Comparison of ENCODE assay signal across 12 cellular contexts in the genomic region with DNA sequence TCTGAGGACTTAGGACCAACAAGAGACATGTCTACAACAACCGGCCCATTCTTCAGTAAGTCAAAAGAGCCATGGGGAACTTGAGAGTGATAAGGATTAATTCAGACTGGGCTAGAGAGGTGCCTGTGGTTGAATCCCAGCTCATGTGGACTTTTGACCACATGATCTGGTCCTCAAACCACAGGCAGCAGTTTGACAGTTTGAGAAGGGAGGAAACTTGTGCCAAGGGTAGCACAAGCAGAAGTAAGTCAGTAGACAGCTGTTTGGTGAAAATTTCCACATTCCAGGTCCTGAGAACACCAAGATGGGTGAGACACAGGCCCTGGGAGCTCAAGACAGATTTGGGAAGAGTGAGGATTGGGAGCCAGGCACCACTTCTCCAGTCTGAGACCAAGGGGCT. TPM values are rescaled to one million over a fixed set of nuclear protein-coding genes. Genes with fewer than 3 reads are reported as not detected.
DNase-seq lines count a peak whose midpoint lies in the region; ATAC-seq, FAIRE-seq and TF ChIP-seq lines count a peak whose summit lies in the region.
"Had no signal": no experiment of that assay in that cellular context is flagged by ENCODE, and none has a peak within 500 bp of the region (broad histone marks: within the 10 kb centered on the region; RNA-seq: fewer than 3 reads in every experiment).

No MANE protein-coding gene starts in this region.

- no peak overlapping the region for H3K4me3 ChIP-seq in choroid plexus epithelial cell (ENCODE audit: low read depth, low read length)
- H3K4me3 ChIP-seq in small intestine (ENCODE audit: low read depth in 1 of 2, low read length in 2 of 2), result no peak overlapping the region
- H3K4me3 ChIP-seq: hepatocyte had no signal

- FAIRE-seq in small intestine (lab: Jason Lieb, UNC), result no peak

- DNase-seq in NOMO-1 treated with DMSO at 0.1 percent for 48 hours (lab: John Stamatoyannopoulos, UW; ENCODE audit: unreplicated experiment) (peak; percentile 93), choroid plexus epithelial cell (ENCODE audit: low read depth) (peak; percentile 18), small intestine (peak; percentile 37), foreskin melanocyte (no peak)
- DNase-seq in stimulated activated CD4-positive, alpha-beta T cell treated with anti-CD3 and anti-CD28 coated beads, Interleukin-4, amount 100 ng/mL, for 24 hours, result no peak
- DNase-seq: activated CD4-positive, alpha-beta T cell treated with anti-CD3 and anti-CD28 coated beads for 4 hours; activated T-cell treated with anti-CD3 and anti-CD28 coated beads, Interleukin-2, amount 50 U/mL, for 24 hours; CD8-positive, alpha-beta T cell; NCI-H1048 had no signal

- no peaks in the 10 kb centered on the region for H3K27me3 ChIP-seq in small intestine (ENCODE audit: control insufficient read depth in 2 of 2, insufficient read depth in 2 of 2, low read length in 2 of 2)
- H3K27me3 ChIP-seq: hepatocyte had no signal

- H3K36me3 ChIP-seq in small intestine (ENCODE audit: control insufficient read depth in 2 of 2, insufficient read depth in 2 of 2, low read length in 2 of 2), result no peaks in the 10 kb centered on the region

- no peaks in the 10 kb centered on the region for H3K9me3 ChIP-seq in small intestine (ENCODE audit: control insufficient read depth, low read depth)

- no peak for TF ChIP-seq CTCF in choroid plexus epithelial cell (conservative IDR thresholded peaks at IDR 0.05; ENCODE audit: low read depth, low read length)

- H3K27ac ChIP-seq in small intestine (ENCODE audit: low read depth in 1 of 2, low read length in 1 of 2), result peak overlapping the region in 1 of 2 donors; percentile 35
- H3K27ac ChIP-seq: hepatocyte had no signal

- peaks cover 0 to 8% of the 10 kb centered on the region in 2 donors for H3K4me1 ChIP-seq in small intestine (ENCODE audit: control insufficient read depth in 2 of 2, insufficient read depth in 1 of 2, low read depth in 1 of 2, low read length in 1 of 2)

- ATAC-seq in GM21381 (IDR thresholded peaks at IDR 0.05; ENCODE audit: unreplicated experiment) (peak; percentile 4), HG02852 (IDR thresholded peaks at IDR 0.05; ENCODE audit: unreplicated experiment) (no peak)
- ATAC-seq: CD8-positive, alpha-beta T cell had no signal

- 75 to 87% (median 79%) methylated on average over 1 of the region's 1 CpG for WGBS in small intestine, 3 donors

RNA-seq across cellular contexts. Expression of a gene that starts 19.8 kb away (rescaled TPM):
- polyA plus RNA-seq in small intestine, result 10 to 100 TPM; 19.1 to 38.0 (median 27.3) TPM

RNA-seq across cellular contexts. Expression of a gene that starts 32.1 kb away (rescaled TPM):
- 10 to 100 TPM; 17.2 to 25.7 (median 20.8) TPM for polyA plus RNA-seq in small intestine

RNA-seq across cellular contexts. Expression of a gene that starts 50.3 kb away (rescaled TPM):
- polyA plus RNA-seq in small intestine, result 1 to 10 TPM in 1 of 3 donors, under 1 TPM in 1, not detected in 1; 0.81 to 3.4 TPM
- polyA plus RNA-seq: hepatocyte had no signal

RNA-seq across cellular contexts. Expression of a gene that starts 53.0 kb away (rescaled TPM):
- polyA plus RNA-seq in small intestine, result 100 to 1,000 TPM in 1 of 3 donors, 10 to 100 TPM in 2; 42.2 to 124 (median 94.0) TPM

Comparison
In these comparisons a context has a peak if more than half of its experiments do, and no peak if none do; other contexts are left out.
1. DNase-seq: peak in NOMO-1 treated with DMSO at 0.1 percent for 48 hours (single experiment), choroid plexus epithelial cell (single experiment) and small intestine (single experiment); none in stimulated activated CD4-positive, alpha-beta T cell treated with anti-CD3 and anti-CD28 coated beads, Interleukin-4, amount 100 ng/mL, for 24 hours (single experiment) and foreskin melanocyte (single experiment).